12 cellular contexts compared by ENCODE assay signal in the genomic region with DNA sequence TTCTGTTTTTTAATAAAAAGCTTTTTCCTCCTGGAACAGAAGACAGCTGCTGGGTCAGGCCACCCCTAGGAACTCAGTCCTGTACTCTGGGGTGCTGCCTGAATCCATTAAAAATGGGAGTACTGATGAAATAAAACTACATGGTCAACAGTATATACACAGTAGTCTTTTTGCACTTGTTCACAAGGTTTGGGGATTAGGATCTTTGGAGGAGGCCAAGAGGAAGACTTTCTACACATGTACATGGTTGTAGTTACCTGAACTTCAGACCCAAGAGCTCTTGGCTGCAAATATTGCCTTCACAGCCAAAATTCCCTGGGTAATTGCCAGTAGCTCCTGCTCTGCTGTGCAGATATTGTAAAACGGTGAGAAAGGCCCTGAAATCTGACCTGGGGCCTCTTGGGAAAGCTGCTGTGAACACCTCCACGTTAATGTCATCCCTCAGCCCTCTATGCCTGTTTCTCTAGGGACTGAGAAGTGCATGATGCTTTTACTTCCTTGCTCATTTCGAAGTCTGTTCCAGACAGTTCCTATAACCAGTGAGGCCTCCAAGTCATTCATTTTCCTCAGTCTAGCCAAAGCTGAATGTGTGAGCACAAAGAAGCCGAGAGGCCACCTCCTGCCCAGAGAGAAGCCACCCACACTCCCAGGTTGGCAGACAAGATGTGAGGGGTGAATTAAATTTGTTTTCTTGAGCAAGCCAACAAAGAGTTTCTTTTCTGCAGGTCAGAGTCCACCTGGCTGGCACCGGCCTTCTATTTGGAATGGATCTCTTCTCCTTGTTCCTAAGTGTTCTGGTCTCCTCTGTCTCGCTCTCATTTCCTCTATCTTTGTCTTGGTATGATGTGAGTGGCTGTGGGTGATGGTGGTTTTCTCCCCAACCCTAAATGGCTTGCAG. TPM values are rescaled to one million over a fixed set of nuclear protein-coding genes. Genes with fewer than 3 reads are reported as not detected.
DNase-seq lines count a peak whose midpoint lies in the region; ATAC-seq, FAIRE-seq and TF ChIP-seq lines count a peak whose summit lies in the region.
"Had no signal": no experiment of that assay in that cellular context is flagged by ENCODE, and none has a peak within 500 bp of the region (broad histone marks: within the 10 kb centered on the region; RNA-seq: fewer than 3 reads in every experiment).

No MANE protein-coding gene starts in this region.

- peak in 1 of 2 experiments; percentile 77 for DNase-seq in A549 (ENCODE audit: low read depth in 1 of 2, low spot score in 1 of 2)
- DNase-seq in MV-4-11 (lab: John Stamatoyannopoulos, UW): peak; percentile 22
- DNase-seq in adrenal gland: no peak
- peak in 1 of 3 donors; percentile 81 for DNase-seq in mucosa of descending colon
- DNase-seq in DMS153 (lab: John Stamatoyannopoulos, UW): no peak
- DNase-seq in retina: no peak
- no peak for DNase-seq in GM20000 (ENCODE audit: low spot score)
- no peak for DNase-seq in NOMO-1 treated with DMSO at 0.1 percent for 48 hours (lab: John Stamatoyannopoulos, UW; ENCODE audit: unreplicated experiment)
- DNase-seq: activated B cell treated with CpG ODN at 0.5 μM for 24 hours; activated T-cell treated with anti-CD3 and anti-CD28 coated beads, Interleukin-2, amount 50 U/mL, for 48 hours; NCI-H2227 treated with DMSO at 0.1 percent for 48 hours had no signal

- CTCF ChIA-PET in A549 (lab: Yijun Ruan, JAX): interaction anchor here (0.9 to 52.6 kb wide), 6 partner anchors 13 to 209 kb away, joined by 3 to 2097 read pairs (median 381); a partner anchor contains a TSS

- intact Hi-C loops in adrenal gland (cut with DNase I) (loop anchor here in 1 of 2 donors (10.0 kb wide), 1 partner anchor 207 kb away; no protein-coding TSS in a partner anchor), mucosa of descending colon (cut with DNase I, micrococcal nuclease) (loop anchor here in 1 of 2 donors (5.0 kb wide), 2 partner anchors 59 to 149 kb away; a partner anchor contains a TSS)

- no peak; a peak in 1 of 5 replicates for TF ChIP-seq RAD21 in A549 (conservative IDR thresholded peaks at IDR 0.05 in 1 of 2, IDR thresholded peaks at IDR 0.05 in 1 of 2)

- H3K4me3 ChIP-seq in A549: 0 out of 3 replicates have a peak overlapping the region, but pooled peaks have one; percentile 1
- H3K4me3 ChIP-seq in adrenal gland: no peak overlapping the region
- no peak overlapping the region for H3K4me3 ChIP-seq in mucosa of descending colon

- FAIRE-seq in A549 (lab: Jason Lieb, UNC): peak; percentile 92
- FAIRE-seq: keratinocyte had no signal

- TF ChIP-seq POLR2A in A549 (IDR thresholded peaks at IDR 0.05; ENCODE audit: low read length): no peak
- TF ChIP-seq POLR2A in adrenal gland (IDR thresholded peaks at IDR 0.05): no peak

- H3K27ac ChIP-seq in A549 (peak overlapping the region; percentile 97 to 98), adrenal gland (peak overlapping the region in 3 of 5 donors; percentile 24 to 83 (median 27))

- peak overlapping the region; percentile 77 for H3K4me2 ChIP-seq in A549

- H3K4me1 ChIP-seq in A549 (peaks cover 98% of the 10 kb centered on the region), adrenal gland (replicated peaks in 1 of 2) (peaks cover 30 to 75% of the 10 kb centered on the region in 2 donors), mucosa of descending colon (ENCODE audit: low read depth) (peaks cover 64% of the 10 kb centered on the region)

- H3K36me3 ChIP-seq in adrenal gland (replicated peaks in 1 of 2) (peaks cover 0 to 48% of the 10 kb centered on the region in 2 donors), mucosa of descending colon (ENCODE audit: low read depth) (peaks cover 7% of the 10 kb centered on the region)

- TF ChIP-seq EP300 in A549 (IDR thresholded peaks at IDR 0.05): no peak

- H3K9me3 ChIP-seq in A549 (no peaks in the 10 kb centered on the region), adrenal gland (replicated peaks in 1 of 3) (no peaks in the 10 kb centered on the region), mucosa of descending colon (no peaks in the 10 kb centered on the region)

- WGBS in A549 (ENCODE audit: missing lambda C conversion rate): 16% methylated on average over 6 of the region's 6 CpGs
- 71 to 77% (median 75%) methylated on average over 6 of the region's 6 CpGs for WGBS in adrenal gland, 4 donors

- POLR2A ChIA-PET in A549 (lab: Yijun Ruan, JAX): interaction anchor here (0.9 to 10.9 kb wide), 11 partner anchors 8 to 144 kb away, joined by 3 to 147 read pairs (median 10); a partner anchor contains a TSS

- no peaks in the 10 kb centered on the region for H3K27me3 ChIP-seq in adrenal gland

- ATAC-seq in A549 (peak in 1 of 2 experiments; percentile 2; a peak in 3 of 6 replicates), mucosa of descending colon (peak; percentile 46)

- TF ChIP-seq CTCF in A549 (IDR thresholded peaks at IDR 0.05) (no peak), adrenal gland (IDR thresholded peaks at IDR 0.05) (no peak), mucosa of descending colon (IDR thresholded peaks at IDR 0.05) (no peak), GM20000 (IDR thresholded peaks at IDR 0.05; ENCODE audit: extremely low read depth, missing control alignments) (no peak)

TF ChIP-seq in A549, 52 proteins besides CTCF, POLR2A, EP300 and RAD21 (continues in another document):
- TF ChIP-seq EHMT2 (IDR thresholded peaks at IDR 0.05; ENCODE audit: low read depth) (no peak), GATA3 (IDR thresholded peaks at IDR 0.05; ENCODE audit: borderline replicate concordance) (peak; percentile 56; the same call in 1 of the 2 replicates), HOXA7 (CRISPR knock-in tag; IDR thresholded peaks at IDR 0.05) (0 out of 2 replicates have a peak, but pooled peaks have one; percentile 65), FOSL2 (IDR thresholded peaks at IDR 0.05) (no peak), FOSL2 (CRISPR knock-in tag; IDR thresholded peaks at IDR 0.05) (no peak), MAFK (IDR thresholded peaks at IDR 0.05; ENCODE audit: partially characterized antibody) (peak; percentile 13), RCOR1 (IDR thresholded peaks at IDR 0.05; ENCODE audit: low read depth, low read length) (no peak), NPAS2 (CRISPR knock-in tag; IDR thresholded peaks at IDR 0.05; ENCODE audit: borderline replicate concordance) (no peak), JUN (IDR thresholded peaks at IDR 0.05) (peak in 1 of 2 experiments; percentile 47; a peak in 1 of 5 replicates), CEBPB (IDR thresholded peaks at IDR 0.05) (peak; percentile 5 to 30; a peak in 1 of 4 replicates), KDM1A (IDR thresholded peaks at IDR 0.05; ENCODE audit: low read depth) (no peak), POLR2AphosphoS2 (conservative IDR thresholded peaks at IDR 0.05; ENCODE audit: low read length) (0 out of 2 replicates have a peak, but pooled peaks have one; percentile 2), HDAC2 (IDR thresholded peaks at IDR 0.05) (no peak), CHD4 (IDR thresholded peaks at IDR 0.05; ENCODE audit: borderline replicate concordance) (no peak), TP53 (CRISPR knock-in tag; IDR thresholded peaks at IDR 0.05) (no peak), SREBF2 (IDR thresholded peaks at IDR 0.05) (no peak), ZFP36 (IDR thresholded peaks at IDR 0.05; ENCODE audit: borderline replicate concordance, partially characterized antibody) (no peak)
- TF ChIP-seq, protein P1, sequence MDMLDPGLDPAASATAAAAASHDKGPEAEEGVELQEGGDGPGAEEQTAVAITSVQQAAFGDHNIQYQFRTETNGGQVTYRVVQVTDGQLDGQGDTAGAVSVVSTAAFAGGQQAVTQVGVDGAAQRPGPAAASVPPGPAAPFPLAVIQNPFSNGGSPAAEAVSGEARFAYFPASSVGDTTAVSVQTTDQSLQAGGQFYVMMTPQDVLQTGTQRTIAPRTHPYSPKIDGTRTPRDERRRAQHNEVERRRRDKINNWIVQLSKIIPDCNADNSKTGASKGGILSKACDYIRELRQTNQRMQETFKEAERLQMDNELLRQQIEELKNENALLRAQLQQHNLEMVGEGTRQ (IDR thresholded peaks at IDR 0.05): no peak
- TF ChIP-seq, protein P2, sequence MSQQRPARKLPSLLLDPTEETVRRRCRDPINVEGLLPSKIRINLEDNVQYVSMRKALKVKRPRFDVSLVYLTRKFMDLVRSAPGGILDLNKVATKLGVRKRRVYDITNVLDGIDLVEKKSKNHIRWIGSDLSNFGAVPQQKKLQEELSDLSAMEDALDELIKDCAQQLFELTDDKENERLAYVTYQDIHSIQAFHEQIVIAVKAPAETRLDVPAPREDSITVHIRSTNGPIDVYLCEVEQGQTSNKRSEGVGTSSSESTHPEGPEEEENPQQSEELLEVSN (IDR thresholded peaks at IDR 0.05; ENCODE audit: borderline replicate concordance, low read depth): no peak

RNA-seq across cellular contexts. Expression of a gene that starts 15.9 kb away (rescaled TPM):
- polyA plus RNA-seq in A549 (2011; rRNA removed): 68.5 and 84.3 TPM in 2 replicates
- polyA plus RNA-seq in A549 (2012; cell fraction: cytosol; rRNA removed): 31.1 and 36.1 TPM in 2 replicates
- polyA plus RNA-seq in A549 (2012; cell fraction: nucleus; rRNA removed): 20.0 and 27.7 TPM in 2 replicates
- 44.2 to 55.2 TPM (median 50.1 TPM) in 3 replicates for polyA plus RNA-seq in A549 (2017; fragmentation: RNase III; extraction: RNeasy Plus Mini Kit Qiagen cat#74134 plus additional on column Dnase treatment)
- 31.0 and 37.0 TPM in 2 replicates for polyA minus RNA-seq in A549 (2011; rRNA and poly(A)+ RNA removed)
- total RNA-seq in adrenal gland: 10 to 100 TPM; 24.8 to 46.4 (median 41.5) TPM
- polyA plus RNA-seq in adrenal gland: 10 to 100 TPM; 14.9 to 37.0 (median 18.7) TPM
- 10 to 100 TPM; 26.8 to 86.0 (median 29.6) TPM for total RNA-seq in mucosa of descending colon

RNA-seq across cellular contexts. Expression of a gene that starts 27.6 kb away (rescaled TPM):
- polyA plus RNA-seq in A549 (2011; rRNA removed) (117 and 209 TPM in 2 replicates), A549 (2017; fragmentation: RNase III; extraction: RNeasy Plus Mini Kit Qiagen cat#74134 plus additional on column Dnase treatment) (165 to 211 TPM (median 207 TPM) in 3 replicates), adrenal gland (100 to 1,000 TPM in 2 of 3 donors, 10 to 100 TPM in 1; 95.4 to 248 (median 112) TPM)
- polyA plus RNA-seq in A549 (2012; cell fraction: cytosol; rRNA removed): 49.5 and 58.7 TPM in 2 replicates
- 125 and 135 TPM in 2 replicates for polyA plus RNA-seq in A549 (2012; cell fraction: nucleus; rRNA removed)
- polyA minus RNA-seq in A549 (2011; rRNA and poly(A)+ RNA removed): 15.6 and 16.2 TPM in 2 replicates
- total RNA-seq in adrenal gland (100 to 1,000 TPM in 1 of 8 donors, 10 to 100 TPM in 7; 16.1 to 142 (median 65.5) TPM), mucosa of descending colon (100 to 1,000 TPM in 2 of 3 donors, 10 to 100 TPM in 1; 91.0 to 122 (median 114) TPM)

RNA-seq across cellular contexts. Expression of a gene that starts 57.1 kb away (rescaled TPM):
- polyA plus RNA-seq in A549 (2011; rRNA removed): 342 and 442 TPM in 2 replicates
- polyA plus RNA-seq in A549 (2012; cell fraction: cytosol; rRNA removed): 157 and 189 TPM in 2 replicates
- polyA plus RNA-seq in A549 (2012; cell fraction: nucleus; rRNA removed): 1,165 and 1,226 TPM in 2 replicates
- polyA plus RNA-seq in A549 (2017; fragmentation: RNase III; extraction: RNeasy Plus Mini Kit Qiagen cat#74134 plus additional on column Dnase treatment): 225 to 288 TPM (median 248 TPM) in 3 replicates
- 586 and 639 TPM in 2 replicates for polyA minus RNA-seq in A549 (2011; rRNA and poly(A)+ RNA removed)
- total RNA-seq in adrenal gland: 100 to 1,000 TPM; 195 to 422 (median 262) TPM
- 100 to 1,000 TPM; 164 to 448 (median 414) TPM for polyA plus RNA-seq in adrenal gland
- total RNA-seq in mucosa of descending colon: 100 to 1,000 TPM; 166 to 453 (median 211) TPM
